In the genomic region with DNA sequence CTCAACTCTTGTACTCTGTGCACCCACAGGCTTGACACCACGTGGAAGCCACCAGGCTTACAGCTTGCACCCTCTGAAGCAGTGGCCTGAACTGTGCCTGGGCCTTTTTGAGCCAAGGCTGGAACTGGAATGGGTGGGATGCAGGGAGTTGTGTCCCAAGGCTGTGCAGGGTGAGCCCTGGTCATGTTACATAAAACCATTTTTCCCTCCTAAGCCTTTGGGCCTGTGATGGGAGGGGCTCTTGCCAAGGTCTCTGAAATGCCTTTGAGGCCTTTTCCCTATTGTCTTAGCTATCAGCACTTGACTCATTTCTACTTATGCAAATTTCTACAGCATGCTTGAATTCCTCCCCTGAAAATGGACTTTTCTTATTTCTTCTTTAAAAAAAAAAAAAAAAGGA, we compare ENCODE assay signal across 30 cellular contexts. TPM values are rescaled to one million over a fixed set of nuclear protein-coding genes. Genes with fewer than 3 reads are reported as not detected.
"Had no signal": no experiment of that assay in that cellular context is flagged by ENCODE, and none has a peak within 500 bp of the region (broad histone marks: within the 10 kb centered on the region; RNA-seq: fewer than 3 reads in every experiment).

No MANE protein-coding gene starts in this region.

- FAIRE-seq: urothelium cell line had no signal

- ATAC-seq: stimulated activated effector memory CD8-positive, alpha-beta T cell treated with anti-CD3 and anti-CD28 coated beads, Interleukin-12 subunit alpha, Interleukin-12 subunit beta, amount 100 ng/mL, for 72 hours; stimulated activated memory B cell treated with anti-CD40 and anti-IgM and Interleukin-4, amounts not matched to agents 10 μg/mL and 1 μg/mL and 100 μg/mL, for 72 hours; stimulated activated naive B cell treated with anti-CD40 and anti-IgM and Interleukin-4, amounts not matched to agents 10 μg/mL and 1 μg/mL and 100 μg/mL, for 72 hours; stimulated activated naive CD8-positive, alpha-beta T cell treated with anti-CD3 and anti-CD28 coated beads, Interleukin-15, amount 100 ng/mL, for 72 hours; stimulated activated naive CD8-positive, alpha-beta T cell treated with anti-CD3 and anti-CD28 coated beads, Interleukin-15, Interleukin-2, amounts not matched to agents 100 U/mL and 50 U/mL, for 24 hours; upper lobe of right lung had no signal

- H3K4me1 ChIP-seq: stomach, suprapubic skin, testis, tibial artery, tibial nerve, upper lobe of left lung, upper lobe of right lung, uterus, vagina had no signal

- H3K4me3 ChIP-seq: stomach, suprapubic skin, testis, thoracic aorta, thyroid gland, tibial artery, tibial nerve, transverse colon, upper lobe of left lung, upper lobe of right lung, uterus, vagina had no signal

- H3K27ac ChIP-seq: stomach, suprapubic skin, testis, thoracic aorta, thyroid gland, tibial artery, tibial nerve, transverse colon, upper lobe of left lung, upper lobe of right lung, uterus, vagina had no signal

- H3K9me3 ChIP-seq: testis, thoracic aorta, thyroid gland, transverse colon, uterus, vagina had no signal

- H3K27me3 ChIP-seq: stomach, suprapubic skin, testis, thyroid gland, tibial artery, tibial nerve, transverse colon, upper lobe of left lung, upper lobe of right lung, uterus, vagina had no signal

- H3K36me3 ChIP-seq: stomach, suprapubic skin, thoracic aorta, thyroid gland, tibial artery, tibial nerve, transverse colon, upper lobe of left lung, upper lobe of right lung, uterus, vagina had no signal

- DNase-seq: stimulated activated CD4-positive, alpha-beta T cell treated with anti-CD3 and anti-CD28 coated beads, Interleukin-2, amount 100 ng/mL, for 48 hours; stimulated activated CD4-positive, alpha-beta T cell treated with anti-CD3 and anti-CD28 coated beads, Interleukin-4, amount 100 ng/mL, for 1 hour; stimulated activated CD4-positive, alpha-beta T cell treated with anti-CD3 and anti-CD28 coated beads, Interleukin-4, amount 100 ng/mL, for 24 hours; stimulated activated CD4-positive, alpha-beta T cell treated with anti-CD3 and anti-CD28 coated beads, Interleukin-4, amount 100 ng/mL, for 4 hours; stimulated activated CD8-positive, alpha-beta memory T cell treated with anti-CD3 and anti-CD28 coated beads, Interleukin-4, amount 100 ng/mL, for 48 hours; stimulated activated naive B cell treated with anti-CD40 and anti-IgM and Interleukin-4, amounts not matched to agents 10 μg/mL and 1 μg/mL and 100 μg/mL, for 72 hours; stimulated activated naive CD4-positive, alpha-beta T cell; stimulated activated naive CD4-positive, alpha-beta T cell treated with Interleukin-2 at 50 U/mL for 16 hours; stimulated activated naive CD8-positive, alpha-beta T cell treated with anti-CD3 and anti-CD28 coated beads, Interleukin-15, amount 100 ng/mL, for 72 hours; stimulated activated naive CD8-positive, alpha-beta T cell treated with anti-CD3 and anti-CD28 coated beads, Interleukin-15, Interleukin-2, amounts not matched to agents 100 U/mL and 50 U/mL, for 24 hours; stomach; substantia nigra; testis; thyroid gland; tibial artery; transverse colon; upper lobe of left lung; upper lobe of right lung; uterus had no signal

RNA-seq across cellular contexts. Expression of a gene that starts 14.1 kb away (rescaled TPM):
- total RNA-seq: stomach, subcutaneous adipose tissue, suprapubic skin, temporal lobe, testis, thoracic aorta, thyroid gland, tibial nerve, transverse colon, upper lobe of left lung, upper lobe of right lung, ureter, urinary bladder, uterus, vagina had no signal
- polyA plus RNA-seq: stomach, urinary bladder had no signal
